In the genomic region with DNA sequence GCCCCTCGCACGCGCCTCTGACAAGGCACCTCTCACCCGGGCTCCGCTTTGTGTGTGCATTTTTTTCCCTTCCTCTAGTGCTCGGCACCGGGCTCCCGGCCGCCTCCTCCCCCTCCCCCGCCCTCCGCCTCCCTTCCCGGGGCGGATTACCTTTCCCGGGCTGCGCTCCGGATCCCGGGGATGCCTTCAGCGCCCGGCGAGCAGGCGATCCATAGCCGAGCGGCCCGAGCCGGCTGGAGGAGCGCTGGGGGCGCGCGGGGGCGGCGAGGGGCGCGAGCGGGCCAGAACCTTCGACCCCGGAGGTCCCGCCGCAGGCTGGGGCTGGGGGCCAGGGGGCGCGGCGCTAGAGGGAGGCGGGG, we compare ENCODE assay signal across 9 cellular contexts. TPM values are rescaled to one million over a fixed set of nuclear protein-coding genes. Genes with fewer than 3 reads are reported as not detected.
DNase-seq lines count a peak whose midpoint lies in the region; ATAC-seq and TF ChIP-seq lines count a peak whose summit lies in the region.
"Had no signal": no experiment of that assay in that cellular context is flagged by ENCODE, and none has a peak within 500 bp of the region (broad histone marks: within the 10 kb centered on the region; RNA-seq: fewer than 3 reads in every experiment).

No MANE protein-coding gene starts in this region.

- peaks cover 68% of the 10 kb centered on the region for H3K27me3 Mint-ChIP-seq in neural crest cell (ENCODE audit: low read depth)
- H3K27me3 Mint-ChIP-seq in T-helper 17 cell = peaks cover 58% of the 10 kb centered on the region

- in situ Hi-C loops in GM13977 (cut with MboI; ENCODE audit: low pct_unique_long_range_greater_than_20kb, low sequenced_read_pairs, unreplicated experiment) (no loop called here), Panc1 (cut with HindIII; ENCODE audit: low pct_unique_long_range_greater_than_20kb, low sequenced_read_pairs) (no loop called here)

- no peak overlapping the region for H3K27ac ChIP-seq in Panc1 (ENCODE audit: low read length)

- CTCF ChIA-PET in Panc1 (lab: Charles Lee) = no interaction called here

- no peaks in the 10 kb centered on the region for H3K9me3 Mint-ChIP-seq in neural crest cell

- H3K36me3 ChIP-seq in Panc1 (ENCODE audit: control insufficient read depth, insufficient read depth, low read length) = no peaks in the 10 kb centered on the region

- intact Hi-C loops in Panc1 (cut with micrococcal nuclease; ENCODE audit: unreplicated experiment) = no loop called here

- H3K4me1 ChIP-seq in Panc1 (ENCODE audit: control insufficient read depth, insufficient read depth, low read length) = no peaks in the 10 kb centered on the region

- peak overlapping the region; percentile 18 to 49 for H3K4me3 ChIP-seq in Panc1 (ENCODE audit: low read depth in 2 of 2, low read length in 2 of 2)
- peak overlapping the region; percentile 30 for H3K4me3 ChIP-seq in fibroblast of villous mesenchyme (ENCODE audit: low read depth, low read length)

- peaks cover 13% of the 10 kb centered on the region for H3K27me3 ChIP-seq in Panc1 (ENCODE audit: control insufficient read depth, insufficient read depth, low read length)

- TF ChIP-seq CTCF in GM13977 (IDR thresholded peaks at IDR 0.05; ENCODE audit: extremely low read depth, insufficient read depth, missing control alignments) (no peak), Panc1 (IDR thresholded peaks at IDR 0.05) (no peak), fibroblast of villous mesenchyme (IDR thresholded peaks at IDR 0.05; ENCODE audit: insufficient read depth, low read depth, low read length) (no peak), neural crest cell (conservative IDR thresholded peaks at IDR 0.05) (no peak)

- ATAC-seq in GM21737 (IDR thresholded peaks at IDR 0.05; ENCODE audit: unreplicated experiment) = peak; percentile 10
- peak; percentile 60 for ATAC-seq in Panc1
- ATAC-seq in T-helper 17 cell = no peak

- H3K27ac Mint-ChIP-seq in neural crest cell (ENCODE audit: unreplicated experiment) (no peak overlapping the region), T-helper 17 cell (no peak overlapping the region)

- DNase-seq in GM13977 (ENCODE audit: low spot score) (peak; percentile 34), Panc1 (ENCODE audit: low read depth, low spot score) (no peak), fibroblast of villous mesenchyme (ENCODE audit: low read depth) (no peak), neural crest cell (ENCODE audit: low read depth, low spot score) (no peak), GDM1 (lab: John Stamatoyannopoulos, UW) (no peak), T-helper 17 cell (no peak), HUDEP-2 (lab: John Stamatoyannopoulos, UW; ENCODE audit: unreplicated experiment in 76 of 76) (no peak)

- H3K36me3 Mint-ChIP-seq in neural crest cell (ENCODE audit: low read depth) (no peaks in the 10 kb centered on the region), T-helper 17 cell (ENCODE audit: low read depth) (no peaks in the 10 kb centered on the region)

- H3K4me3 Mint-ChIP-seq in neural crest cell (peak overlapping the region; percentile 79), T-helper 17 cell (no peak overlapping the region)

- no peaks in the 10 kb centered on the region for H3K9me3 ChIP-seq in Panc1 (ENCODE audit: control insufficient read depth, insufficient read depth, low read depth, low read length)
- H3K9me3 ChIP-seq in T-helper 17 cell (ENCODE audit: control insufficient read depth, low read length, poor library complexity, severe bottlenecking) = no peaks in the 10 kb centered on the region

- BruUV-seq in Panc1 (replicated peaks; lab: Mats Ljungman, UMichigan) = no TSS peak

- POLR2A ChIA-PET in Panc1 (lab: Charles Lee) = no interaction called here

- H3K4me1 Mint-ChIP-seq in neural crest cell (peaks cover 28% of the 10 kb centered on the region), T-helper 17 cell (peaks cover 2% of the 10 kb centered on the region)

RNA-seq across cellular contexts. Expression of a gene that starts 0.3 kb away (rescaled TPM):
- not detected for total RNA-seq in Panc1 (2021; ENCODE audit: unreplicated experiment)
- polyA plus RNA-seq in Panc1 (2012; ENCODE audit: insufficient read length) = not detected
- total RNA-seq in fibroblast of villous mesenchyme = not detected in 2 replicates
- 3.1 and 3.2 TPM in 2 replicates for total RNA-seq in neural crest cell
- under 1 TPM in 1 of 2 donors, not detected in 1; 0.42 TPM for total RNA-seq in T-helper 17 cell
- total RNA-seq: RPMI7951 had no signal
